In genomic region chr10:114852197-114852596, GRCh38 we compare ENCODE assay signal across 1 cellular context.
TF ChIP-seq lines count a peak whose summit lies in the region.

No MANE protein-coding gene starts in this region.

TF ChIP-seq in K562, 482 proteins besides CTCF, POLR2A, EP300 and RAD21 (continued from another document and continues in another):
- TF ChIP-seq RNF219 (CRISPR knock-in tag; IDR thresholded peaks at IDR 0.05), result no peak
- TF ChIP-seq MLLT1 (IDR thresholded peaks at IDR 0.05), result no peak
- no peak for TF ChIP-seq SIN3A (IDR thresholded peaks at IDR 0.05; ENCODE audit: borderline replicate concordance in 2 of 2, control insufficient read depth in 1 of 2, low read depth in 2 of 2, low read length in 2 of 2)
- no peak for TF ChIP-seq ADNP (tag; IDR thresholded peaks at IDR 0.05)
- no peak for TF ChIP-seq ZC3H11A (IDR thresholded peaks at IDR 0.05; ENCODE audit: low read depth, low read length)
- no peak for TF ChIP-seq STAT6 (CRISPR knock-in tag; IDR thresholded peaks at IDR 0.05)
- no peak for TF ChIP-seq POLR2AphosphoS2 (IDR thresholded peaks at IDR 0.05; ENCODE audit: low read length)
- TF ChIP-seq JUN (IDR thresholded peaks at IDR 0.05; ENCODE audit: borderline replicate concordance, low read depth, low read length), result no peak
- no peak for TF ChIP-seq JUN (CRISPR knock-in tag; IDR thresholded peaks at IDR 0.05; ENCODE audit: borderline replicate concordance)
- TF ChIP-seq NR2C2 (CRISPR knock-in tag; IDR thresholded peaks at IDR 0.05), result no peak
- TF ChIP-seq NR2C2 (tag; IDR thresholded peaks at IDR 0.05), result no peak
- no peak for TF ChIP-seq HNRNPL (IDR thresholded peaks at IDR 0.05; ENCODE audit: low read depth, low read length)
- TF ChIP-seq ZFX (CRISPR knock-in tag; IDR thresholded peaks at IDR 0.05), result no peak
- TF ChIP-seq PBX2 (CRISPR knock-in tag; IDR thresholded peaks at IDR 0.05; ENCODE audit: low read depth), result no peak
- 0 out of 2 replicates have a peak, but pooled peaks have one; percentile 21 for TF ChIP-seq PBX2 (tag; conservative IDR thresholded peaks at IDR 0.05; ENCODE audit: low read depth)
- no peak for TF ChIP-seq ATF1 (CRISPR knock-in tag; IDR thresholded peaks at IDR 0.05)
- TF ChIP-seq ATF1 (tag; IDR thresholded peaks at IDR 0.05), result no peak
- 0 out of 2 replicates have a peak, but pooled peaks have one; percentile 38 for TF ChIP-seq POLR2AphosphoS5 (IDR thresholded peaks at IDR 0.05; ENCODE audit: control insufficient read depth, insufficient read depth, low read depth, low read length)
- no peak for TF ChIP-seq SRF (CRISPR knock-in tag; IDR thresholded peaks at IDR 0.05)
- TF ChIP-seq TCF3 (CRISPR knock-in tag; IDR thresholded peaks at IDR 0.05), result peak; percentile 71
- no peak for TF ChIP-seq OTX1 (CRISPR knock-in tag; IDR thresholded peaks at IDR 0.05)
- no peak for TF ChIP-seq ZNF316 (IDR thresholded peaks at IDR 0.05)
- no peak for TF ChIP-seq CHD7 (IDR thresholded peaks at IDR 0.05; ENCODE audit: low read depth, low read length)
- TF ChIP-seq ATF4 (CRISPR knock-in tag; IDR thresholded peaks at IDR 0.05), result no peak
- TF ChIP-seq FIP1L1 (IDR thresholded peaks at IDR 0.05; ENCODE audit: low read depth, low read length, poor library complexity, severe bottlenecking), result no peak
- TF ChIP-seq FOS (IDR thresholded peaks at IDR 0.05; ENCODE audit: extremely low read depth, insufficient read length), result no peak
- no peak for TF ChIP-seq TRIM24 (IDR thresholded peaks at IDR 0.05)
- TF ChIP-seq NR0B1 (IDR thresholded peaks at IDR 0.05; ENCODE audit: partially characterized antibody), result no peak
- TF ChIP-seq MEIS2 (IDR thresholded peaks at IDR 0.05; ENCODE audit: partially characterized antibody), result peak; percentile 42
- no peak for TF ChIP-seq ATF7 (IDR thresholded peaks at IDR 0.05)
- no peak for TF ChIP-seq SUPT5H (IDR thresholded peaks at IDR 0.05)
- TF ChIP-seq ZBTB17 (CRISPR knock-in tag; IDR thresholded peaks at IDR 0.05), result no peak
- no peak for TF ChIP-seq SAFB (IDR thresholded peaks at IDR 0.05; ENCODE audit: borderline replicate concordance, low read depth, low read length)
- TF ChIP-seq BCOR (IDR thresholded peaks at IDR 0.05), result no peak
- no peak for TF ChIP-seq ZNF354B (CRISPR knock-in tag; IDR thresholded peaks at IDR 0.05)
- TF ChIP-seq PHTF2 (CRISPR knock-in tag; IDR thresholded peaks at IDR 0.05), result no peak
- TF ChIP-seq SNRNP70 (optimal IDR thresholded peaks at IDR 0.05; ENCODE audit: low read depth, low read length), result no peak
- TF ChIP-seq ZNF668 (CRISPR knock-in tag; IDR thresholded peaks at IDR 0.05), result no peak
- no peak for TF ChIP-seq MEF2D (tag; conservative IDR thresholded peaks at IDR 0.05; ENCODE audit: low read depth)
- no peak for TF ChIP-seq GTF2E2 (tag; IDR thresholded peaks at IDR 0.05)
- no peak for TF ChIP-seq ZNF778 (CRISPR knock-in tag; IDR thresholded peaks at IDR 0.05)
